Comparison of ENCODE assay signal across 19 cellular contexts in genomic region chr10:1379601-1380000, GRCh38.
DNase-seq lines count a peak whose midpoint lies in the region; ATAC-seq, FAIRE-seq and TF ChIP-seq lines count a peak whose summit lies in the region.
"Had no signal": no experiment of that assay in that cellular context is flagged by ENCODE, and none has a peak within 500 bp of the region (broad histone marks: within the 10 kb centered on the region; RNA-seq: fewer than 3 reads in every experiment).

No MANE protein-coding gene starts in this region.

- H3K9me2 ChIP-seq in SK-N-SH, result no peaks in the 10 kb centered on the region
- no peaks in the 10 kb centered on the region for H3K9me2 ChIP-seq in hepatocyte (replicated peaks; ENCODE audit: insufficient read depth)

- H3K9ac ChIP-seq in SK-N-SH (no peak overlapping the region), kidney (ENCODE audit: low read length in 2 of 2) (no peak overlapping the region)

- no peak for FAIRE-seq in kidney (lab: Jason Lieb, UNC)

- no peaks in the 10 kb centered on the region for H3F3A ChIP-seq in SK-N-SH (replicated peaks; ENCODE audit: insufficient read depth)

- H3K4me1 ChIP-seq in SK-N-SH (ENCODE audit: control insufficient read depth in 1 of 2, insufficient read depth in 2 of 2, low read depth in 1 of 2, low read length in 1 of 2) (peaks cover 0 to 8% of the 10 kb centered on the region in 2 experiments; a peak in 1 of 4 replicates), hepatocyte (ENCODE audit: insufficient read depth) (no peaks in the 10 kb centered on the region), sigmoid colon (no peaks in the 10 kb centered on the region), ovary (ENCODE audit: insufficient read depth) (no peaks in the 10 kb centered on the region), kidney (ENCODE audit: control insufficient read depth in 1 of 2, insufficient read depth in 1 of 2, low read depth in 1 of 2, low read length in 2 of 2) (no peaks in the 10 kb centered on the region)
- H3K4me1 ChIP-seq: adrenal gland, uterus had no signal

- TF ChIP-seq RAD21 in SK-N-SH (IDR thresholded peaks at IDR 0.05; ENCODE audit: low read length), result peak; percentile 44; the same call in 1 of the 2 replicates

- TF ChIP-seq EP300 in SK-N-SH (IDR thresholded peaks at IDR 0.05; ENCODE audit: borderline replicate concordance in 1 of 2, low read depth in 1 of 2, low read length in 1 of 2) (no peak), sigmoid colon (IDR thresholded peaks at IDR 0.05) (no peak), ovary (IDR thresholded peaks at IDR 0.05) (no peak)

- H3K4me3 ChIP-seq in SK-N-SH (ENCODE audit: low read depth in 2 of 2, low read length in 1 of 2) (no peak overlapping the region; a peak in 1 of 4 replicates), hepatocyte (no peak overlapping the region), sigmoid colon (no peak overlapping the region), ovary (no peak overlapping the region), kidney (ENCODE audit: low read length in 2 of 2) (no peak overlapping the region)
- H3K4me3 ChIP-seq: adrenal gland, uterus had no signal

- TF ChIP-seq CTCF in SK-N-SH (IDR thresholded peaks at IDR 0.05) (no peak), hepatocyte (IDR thresholded peaks at IDR 0.05; ENCODE audit: poor library complexity) (peak; percentile 39), sigmoid colon (IDR thresholded peaks at IDR 0.05) (no peak), ovary (IDR thresholded peaks at IDR 0.05) (no peak), kidney (IDR thresholded peaks at IDR 0.05; ENCODE audit: borderline replicate concordance, extremely low read depth, insufficient read depth) (no peak)

- ATAC-seq in SK-N-SH treated with all-trans-retinoic acid at 6 μM for 48 hours, result no peak
- ATAC-seq: left colon, right cardiac atrium had no signal

- intact Hi-C loops in sigmoid colon (cut with DNase I), result no loop called here
- intact Hi-C loops in ovary (cut with DNase I), result no loop called here
- intact Hi-C loops in kidney (cut with DNase I), result no loop called here

- 61% methylated on average over 9 of the region's 9 CpGs for WGBS in SK-N-SH (ENCODE audit: low lambda C conversion rate)
- WGBS in hepatocyte (ENCODE audit: low lambda C conversion rate, missing lambda C conversion rate), result 38% methylated on average over 9 of the region's 9 CpGs
- 45 to 56% methylated on average over 9 of the region's 9 CpGs for WGBS in sigmoid colon, 2 donors
- WGBS in ovary, 3 donors, result 50 to 64% (median 58%) methylated on average over 9 of the region's 9 CpGs

- H3K79me2 ChIP-seq in SK-N-SH (ENCODE audit: insufficient read depth), result no peaks in the 10 kb centered on the region
- H3K79me2 ChIP-seq in hepatocyte, result no peaks in the 10 kb centered on the region

- H3K9me3 ChIP-seq in SK-N-SH (no peaks in the 10 kb centered on the region), hepatocyte (ENCODE audit: low read depth) (no peaks in the 10 kb centered on the region), sigmoid colon (no peaks in the 10 kb centered on the region), ovary (no peaks in the 10 kb centered on the region), kidney (ENCODE audit: control insufficient read depth in 1 of 2, low read length in 2 of 2) (no peaks in the 10 kb centered on the region)
- H3K9me3 ChIP-seq: adrenal gland, uterus had no signal

- H3K4me2 ChIP-seq in SK-N-SH (no peak overlapping the region), hepatocyte (no peak overlapping the region)

- H4K20me1 ChIP-seq in SK-N-SH (ENCODE audit: insufficient read depth) (no peaks in the 10 kb centered on the region), hepatocyte (ENCODE audit: insufficient read depth, poor library complexity, severe bottlenecking) (no peaks in the 10 kb centered on the region)

- H3K27ac ChIP-seq in SK-N-SH (ENCODE audit: low read depth in 2 of 2, low read length in 1 of 2) (no peak overlapping the region), hepatocyte (no peak overlapping the region), sigmoid colon (no peak overlapping the region), ovary (no peak overlapping the region), kidney (ENCODE audit: low read depth in 2 of 2, low read length in 2 of 2) (no peak overlapping the region)
- H3K27ac ChIP-seq: adrenal gland, uterus had no signal

- H2AFZ ChIP-seq in SK-N-SH (ENCODE audit: low read depth) (no peak overlapping the region), hepatocyte (no peak overlapping the region)

- no peak for TF ChIP-seq POLR2A in sigmoid colon (IDR thresholded peaks at IDR 0.05)
- TF ChIP-seq POLR2A in ovary (IDR thresholded peaks at IDR 0.05), result no peak

- CTCF ChIA-PET in SK-N-SH (lab: Yijun Ruan, JAX), result interaction anchor here (1.0 to 1.2 kb wide), 2 partner anchors 11 to 1598 kb away, joined by 3 to 4 read pairs; no protein-coding TSS in a partner anchor

- POLR2A ChIA-PET in SK-N-SH (lab: Yijun Ruan, JAX), result no interaction called here

- DNase-seq in SK-N-SH (peak; percentile 30), NCI-H748 treated with DMSO at 0.1 percent for 48 hours (lab: John Stamatoyannopoulos, UW) (peak; percentile 41), hepatocyte (ENCODE audit: low spot score) (no peak), sigmoid colon (peak; percentile 34), mucosa of gallbladder (ENCODE audit: low spot score) (no peak), ovary (no peak), kidney (no peak)
- DNase-seq: activated CD4-positive, CD25-positive, alpha-beta regulatory T cell; activated T-cell treated with anti-CD3 and anti-CD28 coated beads, Interleukin-2, amount 50 U/mL, for 1 hour; erythroblast; left colon; naive B cell; NCI-H1436; right cardiac atrium; stimulated activated naive CD4-positive, alpha-beta T cell; T-helper 1 cell; uterus had no signal

- H3K36me3 ChIP-seq in SK-N-SH (replicated peaks in 1 of 2; ENCODE audit: control insufficient read depth in 1 of 2, insufficient read depth in 2 of 2, low read length in 1 of 2) (no peaks in the 10 kb centered on the region), hepatocyte (replicated peaks; ENCODE audit: insufficient read depth, low read depth) (no peaks in the 10 kb centered on the region), sigmoid colon (no peaks in the 10 kb centered on the region), ovary (no peaks in the 10 kb centered on the region), kidney (ENCODE audit: control insufficient read depth in 1 of 2, insufficient read depth in 2 of 2, low read length in 2 of 2) (no peaks in the 10 kb centered on the region)
- H3K36me3 ChIP-seq: adrenal gland, uterus had no signal

- H3K27me3 ChIP-seq in SK-N-SH (ENCODE audit: insufficient read depth) (no peaks in the 10 kb centered on the region), hepatocyte (peaks cover 49% of the 10 kb centered on the region), sigmoid colon (peaks cover 0 to 40% (median 8%) of the 10 kb centered on the region in 3 donors), ovary (no peaks in the 10 kb centered on the region)
- H3K27me3 ChIP-seq: uterus had no signal

TF ChIP-seq in SK-N-SH, 30 proteins besides CTCF, POLR2A, EP300 and RAD21 (continues in another document):
- TF ChIP-seq FOXJ3 (CRISPR knock-in tag; IDR thresholded peaks at IDR 0.05) (no peak), JUND (IDR thresholded peaks at IDR 0.05) (no peak), NRF1 (IDR thresholded peaks at IDR 0.05; ENCODE audit: low read depth, low read length) (no peak), EZH2phosphoT487 (IDR thresholded peaks at IDR 0.05; ENCODE audit: borderline replicate concordance, low read depth) (no peak), RCOR1 (IDR thresholded peaks at IDR 0.05; ENCODE audit: low read length) (no peak), GATA2 (CRISPR knock-in tag; IDR thresholded peaks at IDR 0.05) (no peak), IRF3 (IDR thresholded peaks at IDR 0.05; ENCODE audit: low read depth, low read length) (no peak)

TF ChIP-seq in SK-N-SH treated with all-trans-retinoic acid at 6 μM for 48 hours, 23 proteins besides CTCF, POLR2A, EP300 and RAD21 (continues in another document):
- no peak for TF ChIP-seq BACH2 (CRISPR knock-in tag; IDR thresholded peaks at IDR 0.05; ENCODE audit: borderline replicate concordance)
- no peak for TF ChIP-seq TOX (CRISPR knock-in tag; IDR thresholded peaks at IDR 0.05; ENCODE audit: borderline replicate concordance)
- no peak for TF ChIP-seq CSRNP3 (CRISPR knock-in tag; IDR thresholded peaks at IDR 0.05)
- TF ChIP-seq PATZ1 (CRISPR knock-in tag; IDR thresholded peaks at IDR 0.05; ENCODE audit: borderline replicate concordance), result no peak
- no peak for TF ChIP-seq ISL1 (CRISPR knock-in tag; IDR thresholded peaks at IDR 0.05)
- no peak for TF ChIP-seq TCF4 (CRISPR knock-in tag; IDR thresholded peaks at IDR 0.05; ENCODE audit: borderline replicate concordance)
- no peak for TF ChIP-seq CSDC2 (CRISPR knock-in tag; IDR thresholded peaks at IDR 0.05)
- TF ChIP-seq OSR1 (CRISPR knock-in tag; IDR thresholded peaks at IDR 0.05), result no peak
- TF ChIP-seq RARB (CRISPR knock-in tag; IDR thresholded peaks at IDR 0.05), result no peak
- no peak for TF ChIP-seq ARNTL (CRISPR knock-in tag; IDR thresholded peaks at IDR 0.05; ENCODE audit: borderline replicate concordance, low read depth)
- no peak for TF ChIP-seq ZC3H10 (CRISPR knock-in tag; IDR thresholded peaks at IDR 0.05)

Comparison
In these comparisons a context has a peak if more than half of its experiments do, and no peak if none do; other contexts are left out.
1. DNase-seq: peak in SK-N-SH (single experiment), NCI-H748 treated with DMSO at 0.1 percent for 48 hours (single experiment) and sigmoid colon (single experiment); none in hepatocyte (single experiment), mucosa of gallbladder (single experiment), ovary (0 of 5) and kidney (single experiment).